31 cellular contexts compared by ENCODE assay signal in the genomic region with DNA sequence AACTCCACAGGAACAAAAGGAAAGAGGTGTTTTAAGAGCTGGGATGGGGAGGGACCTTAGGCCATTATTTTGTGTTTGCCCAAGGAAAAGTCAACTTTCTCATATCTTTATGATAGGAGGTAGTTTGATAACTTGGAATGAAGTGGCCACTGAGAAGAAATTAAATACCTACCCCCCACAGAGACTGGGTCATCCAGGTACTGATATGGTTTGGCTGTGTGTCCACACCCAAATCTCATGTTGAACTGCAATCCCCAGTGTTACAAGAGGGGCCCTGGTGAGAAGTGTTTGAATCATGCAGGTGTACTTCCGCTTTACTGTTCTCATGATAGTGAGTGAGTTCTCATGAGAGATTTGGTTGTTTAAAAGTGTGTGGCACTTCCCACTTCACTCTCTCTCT.
"Had no signal": no experiment of that assay in that cellular context is flagged by ENCODE, and none has a peak within 500 bp of the region (broad histone marks: within the 10 kb centered on the region; RNA-seq: fewer than 3 reads in every experiment).

No MANE protein-coding gene starts in this region.

- H3K36me3 ChIP-seq: neural progenitor cell, ovary, right lobe of liver, sigmoid colon, spleen, suprapubic skin, tibial artery, transverse colon, upper lobe of right lung, uterus had no signal

- H3K9me3 ChIP-seq: ovary, psoas muscle, right lobe of liver, sigmoid colon, suprapubic skin, testis, tibial artery, uterus had no signal

- ATAC-seq: natural killer cell; psoas muscle; right cardiac atrium; right lobe of liver; stimulated activated memory B cell treated with anti-CD40 and anti-IgM and Interleukin-4, amounts not matched to agents 10 μg/mL and 1 μg/mL and 100 μg/mL, for 72 hours; stimulated activated naive CD8-positive, alpha-beta T cell treated with anti-CD3 and anti-CD28 coated beads, Interleukin-15, amount 100 ng/mL, for 72 hours; stimulated activated naive CD8-positive, alpha-beta T cell treated with anti-CD3 and anti-CD28 coated beads, Interleukin-15, Interleukin-2, amounts not matched to agents 100 U/mL and 50 U/mL, for 24 hours; upper lobe of right lung had no signal

- H3K27ac Mint-ChIP-seq: natural killer cell; nephron; neural progenitor cell; progenitor cell of endocrine pancreas; stimulated activated memory B cell treated with anti-CD40 and anti-IgM and Interleukin-4, amounts not matched to agents 10 μg/mL and 1 μg/mL and 100 μg/mL, for 72 hours; stimulated activated naive CD8-positive, alpha-beta T cell treated with anti-CD3 and anti-CD28 coated beads, Interleukin-15, amount 100 ng/mL, for 72 hours; type B pancreatic cell had no signal

- H3K4me3 Mint-ChIP-seq: natural killer cell; nephron; neural progenitor cell; stimulated activated memory B cell treated with anti-CD40 and anti-IgM and Interleukin-4, amounts not matched to agents 10 μg/mL and 1 μg/mL and 100 μg/mL, for 72 hours; stimulated activated naive CD8-positive, alpha-beta T cell treated with anti-CD3 and anti-CD28 coated beads, Interleukin-15, amount 100 ng/mL, for 72 hours; type B pancreatic cell had no signal

- H3K4me3 ChIP-seq: neural progenitor cell, ovary, psoas muscle, right lobe of liver, sigmoid colon, smooth muscle cell, spleen, suprapubic skin, testis, tibial artery, transverse colon, upper lobe of right lung, uterus had no signal

- H3K4me1 ChIP-seq: neural progenitor cell, parathyroid adenoma, psoas muscle, right lobe of liver, sigmoid colon, spleen, suprapubic skin, testis, tibial artery, transverse colon, upper lobe of right lung, uterus had no signal

- DNase-seq: natural killer cell; occipital lobe; ovary; posterior cingulate gyrus; psoas muscle; right cardiac atrium; right lobe of liver; sigmoid colon; spleen; stimulated activated CD4-positive, alpha-beta T cell treated with anti-CD3 and anti-CD28 coated beads, Interleukin-12 subunit alpha, Interleukin-12 subunit beta, amount 100 ng/mL, for 4 hours; stimulated activated CD4-positive, alpha-beta T cell treated with anti-CD3 and anti-CD28 coated beads, Interleukin-1b, Interleukin-23, amount 100 ng/mL, for 48 hours; stimulated activated CD4-positive, alpha-beta T cell treated with anti-CD3 and anti-CD28 coated beads, Interleukin-4, amount 100 ng/mL, for 1 hour; stimulated activated CD4-positive, alpha-beta T cell treated with anti-CD3 and anti-CD28 coated beads, Interleukin-4, amount 100 ng/mL, for 4 hours; stimulated activated CD8-positive, alpha-beta memory T cell treated with anti-CD3 and anti-CD28 coated beads, Interleukin-4, amount 100 ng/mL, for 48 hours; stimulated activated naive CD4-positive, alpha-beta T cell; stimulated activated naive CD8-positive, alpha-beta T cell treated with anti-CD3 and anti-CD28 coated beads, Interleukin-15, amount 100 ng/mL, for 72 hours; stimulated activated naive CD8-positive, alpha-beta T cell treated with anti-CD3 and anti-CD28 coated beads, Interleukin-15, Interleukin-2, amounts not matched to agents 100 U/mL and 50 U/mL, for 24 hours; substantia nigra; testis; tibial artery; transverse colon; upper lobe of right lung; uterus had no signal

- H3K27me3 Mint-ChIP-seq: progenitor cell of endocrine pancreas; stimulated activated memory B cell treated with anti-CD40 and anti-IgM and Interleukin-4, amounts not matched to agents 10 μg/mL and 1 μg/mL and 100 μg/mL, for 72 hours; stimulated activated naive CD8-positive, alpha-beta T cell treated with anti-CD3 and anti-CD28 coated beads, Interleukin-15, amount 100 ng/mL, for 72 hours; type B pancreatic cell had no signal

- H3K27ac ChIP-seq: neural progenitor cell, ovary, parathyroid adenoma, psoas muscle, right lobe of liver, sigmoid colon, spleen, suprapubic skin, testis, tibial artery, transverse colon, upper lobe of right lung, uterus had no signal

- H3K4me1 Mint-ChIP-seq: natural killer cell; nephron; neural progenitor cell; stimulated activated memory B cell treated with anti-CD40 and anti-IgM and Interleukin-4, amounts not matched to agents 10 μg/mL and 1 μg/mL and 100 μg/mL, for 72 hours; stimulated activated naive CD8-positive, alpha-beta T cell treated with anti-CD3 and anti-CD28 coated beads, Interleukin-15, amount 100 ng/mL, for 72 hours had no signal

- H3K36me3 Mint-ChIP-seq: neural progenitor cell; stimulated activated memory B cell treated with anti-CD40 and anti-IgM and Interleukin-4, amounts not matched to agents 10 μg/mL and 1 μg/mL and 100 μg/mL, for 72 hours; type B pancreatic cell had no signal

- H3K9me3 Mint-ChIP-seq: neural progenitor cell, type B pancreatic cell had no signal

- H3K9ac ChIP-seq: neural progenitor cell, parathyroid adenoma had no signal

- H3K27me3 ChIP-seq: neural progenitor cell, ovary, right lobe of liver, sigmoid colon, spleen, suprapubic skin, testis, tibial artery, transverse colon, upper lobe of right lung, uterus had no signal
